8 cellular contexts compared by ENCODE assay signal in genomic region chr1:164660415-164661174, GRCh38.
A peak's percentile ranks its signal among the peaks of the same experiment; 100 is the strongest.
DNase-seq lines count a peak whose midpoint lies in the region; ATAC-seq and TF ChIP-seq lines count a peak whose summit lies in the region.

No MANE protein-coding gene starts in this region.

- no peaks in the 10 kb centered on the region for H3K27me3 ChIP-seq in body of pancreas

- no peaks in the 10 kb centered on the region for H3K36me3 ChIP-seq in body of pancreas (replicated peaks in 1 of 2; ENCODE audit: insufficient read depth in 1 of 2, low read depth in 2 of 2)

- DNase-seq in DMS53 (lab: John Stamatoyannopoulos, UW) (peak; percentile 84), LHCN-M2 (ENCODE audit: low read depth) (peak; percentile 35), body of pancreas (peak in 3 of 4 donors; percentile 69 to 76 (median 75)), sciatic nerve (ENCODE audit: low spot score) (no peak), NCI-H345 (lab: John Stamatoyannopoulos, UW) (no peak), SW 1271 (lab: John Stamatoyannopoulos, UW) (no peak)
- DNase-seq in activated naive CD4-positive, alpha-beta T cell (lab: John Stamatoyannopoulos, UW) = no peak

- WGBS in body of pancreas, 2 donors = 9 to 19% methylated on average over 2 of the region's 2 CpGs

- peak in 2 of 7 experiments; percentile 4 to 10 for TF ChIP-seq CTCF in body of pancreas (IDR thresholded peaks at IDR 0.05)

- H3K4me1 ChIP-seq in body of pancreas = peaks cover 89% of the 10 kb centered on the region

- intact Hi-C loops in body of pancreas (cut with DNase I) = no loop called here
- intact Hi-C loops in sciatic nerve (cut with DNase I) = no loop called here

- no peaks in the 10 kb centered on the region for H3K9me3 ChIP-seq in body of pancreas

- peak overlapping the region; percentile 75 to 95 (median 86) for H3K27ac ChIP-seq in body of pancreas

- no peak for TF ChIP-seq POLR2A in body of pancreas (IDR thresholded peaks at IDR 0.05)

- ATAC-seq in GM19463 (IDR thresholded peaks at IDR 0.05; ENCODE audit: unreplicated experiment) (peak; percentile 55), body of pancreas (peak; percentile 16), sciatic nerve (peak; percentile 36)

- H3K4me3 ChIP-seq in body of pancreas = no peak overlapping the region

Comparison
In these comparisons a context has a peak if more than half of its experiments do, and no peak if none do; other contexts are left out.
1. DNase-seq: peak in DMS53 (single experiment), LHCN-M2 (single experiment) and body of pancreas (3 of 4); none in sciatic nerve (single experiment), NCI-H345 (single experiment), SW 1271 (0 of 2) and activated naive CD4-positive, alpha-beta T cell (0 of 4).
2. Peak in every context shown above with its lines, with median percentiles within 50 percentile points of each other: ATAC-seq.